In the genomic region with DNA sequence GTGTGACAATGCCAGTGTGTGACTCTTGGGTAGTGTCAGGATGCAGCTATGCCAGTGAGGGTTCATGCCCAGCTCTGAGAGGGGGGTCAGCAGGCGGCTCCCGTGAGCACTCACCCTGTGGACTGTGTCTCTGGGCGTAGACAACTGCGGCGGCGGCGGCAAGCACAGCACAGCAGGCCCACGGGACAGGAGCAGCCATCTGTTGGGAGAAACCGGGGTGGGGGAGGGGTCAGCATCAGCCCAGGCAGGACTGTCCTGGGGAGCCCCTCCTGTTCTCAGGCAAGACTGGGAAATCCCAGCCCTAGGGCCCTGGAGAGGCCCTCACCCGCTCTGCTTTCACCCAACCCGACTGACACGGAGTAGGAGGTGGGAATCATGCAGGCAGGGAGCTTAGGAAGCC, we compare ENCODE assay signal across 16 cellular contexts. TPM values are rescaled to one million over a fixed set of nuclear protein-coding genes. Genes with fewer than 3 reads are reported as not detected.
"Had no signal": no experiment of that assay in that cellular context is flagged by ENCODE, and none has a peak within 500 bp of the region (broad histone marks: within the 10 kb centered on the region; RNA-seq: fewer than 3 reads in every experiment).

No MANE protein-coding gene starts in this region.

- H2AFZ ChIP-seq: hepatocyte had no signal

- H3K4me1 Mint-ChIP-seq: activated naive CD4-positive, alpha-beta T cell treated with anti-CD3 and anti-CD28 coated beads, Interleukin-2, amount 50 U/mL, for 24 hours had no signal

- H3K27ac ChIP-seq: adrenal gland, hepatocyte, left ventricle myocardium inferior, sigmoid colon had no signal

- H3K36me3 Mint-ChIP-seq: activated naive CD4-positive, alpha-beta T cell treated with anti-CD3 and anti-CD28 coated beads, Interleukin-2, amount 50 U/mL, for 24 hours; memory B cell had no signal

- DNase-seq: activated CD4-positive, CD25-positive, alpha-beta regulatory T cell treated with anti-CD3 and anti-CD28 coated beads, Interleukin-2, amount 50 U/mL, for 72 hours; activated effector memory CD4-positive, alpha-beta T cell treated with anti-CD3 and anti-CD28 coated beads, Interleukin-2, amount 50 U/mL, for 16 hours; activated T-cell treated with anti-CD3 and anti-CD28 coated beads, Interleukin-2, amount 50 U/mL, for 1 hour; adrenal gland; islet precursor cell; left ventricle myocardium inferior; sigmoid colon; spleen had no signal

- H3K27me3 ChIP-seq: adrenal gland, hepatocyte had no signal

- H3K9me3 ChIP-seq: adrenal gland, left ventricle myocardium inferior, sigmoid colon, spleen had no signal

- H3K9me3 Mint-ChIP-seq: activated naive CD4-positive, alpha-beta T cell treated with anti-CD3 and anti-CD28 coated beads, Interleukin-2, amount 50 U/mL, for 24 hours; memory B cell; stimulated activated naive CD8-positive, alpha-beta T cell treated with anti-CD3 and anti-CD28 coated beads, Interleukin-15, Interleukin-2, amounts not matched to agents 100 ng/mL and 50 ng/mL, for 24 hours; type B pancreatic cell had no signal

- H3K36me3 ChIP-seq: adrenal gland, left ventricle myocardium inferior, sigmoid colon, spleen had no signal

- H3K4me2 ChIP-seq: hepatocyte had no signal

- ATAC-seq: esophagus mucosa had no signal

- H3K27ac Mint-ChIP-seq: activated naive CD4-positive, alpha-beta T cell treated with anti-CD3 and anti-CD28 coated beads, Interleukin-2, amount 50 U/mL, for 24 hours; memory B cell; stimulated activated naive CD8-positive, alpha-beta T cell treated with anti-CD3 and anti-CD28 coated beads, Interleukin-15, Interleukin-2, amounts not matched to agents 100 ng/mL and 50 ng/mL, for 24 hours; type B pancreatic cell had no signal

- H3K4me3 ChIP-seq: adrenal gland, hepatocyte, left ventricle myocardium inferior, sigmoid colon, spleen had no signal

- H3K79me2 ChIP-seq: hepatocyte had no signal

- H3K4me1 ChIP-seq: adrenal gland had no signal

- H3K4me3 Mint-ChIP-seq: activated naive CD4-positive, alpha-beta T cell treated with anti-CD3 and anti-CD28 coated beads, Interleukin-2, amount 50 U/mL, for 24 hours; memory B cell; stimulated activated naive CD8-positive, alpha-beta T cell treated with anti-CD3 and anti-CD28 coated beads, Interleukin-15, Interleukin-2, amounts not matched to agents 100 ng/mL and 50 ng/mL, for 24 hours; type B pancreatic cell had no signal

RNA-seq across cellular contexts. Expression of gene CNTFR, which starts 20.7 kb away (rescaled TPM):
- total RNA-seq: esophagus mucosa, osteocyte, pulmonary artery endothelial cell had no signal

RNA-seq across cellular contexts. Expression of gene ENHO, which starts 46.0 kb away (rescaled TPM):
- total RNA-seq: left ventricle myocardium inferior had no signal
